In the genomic region with DNA sequence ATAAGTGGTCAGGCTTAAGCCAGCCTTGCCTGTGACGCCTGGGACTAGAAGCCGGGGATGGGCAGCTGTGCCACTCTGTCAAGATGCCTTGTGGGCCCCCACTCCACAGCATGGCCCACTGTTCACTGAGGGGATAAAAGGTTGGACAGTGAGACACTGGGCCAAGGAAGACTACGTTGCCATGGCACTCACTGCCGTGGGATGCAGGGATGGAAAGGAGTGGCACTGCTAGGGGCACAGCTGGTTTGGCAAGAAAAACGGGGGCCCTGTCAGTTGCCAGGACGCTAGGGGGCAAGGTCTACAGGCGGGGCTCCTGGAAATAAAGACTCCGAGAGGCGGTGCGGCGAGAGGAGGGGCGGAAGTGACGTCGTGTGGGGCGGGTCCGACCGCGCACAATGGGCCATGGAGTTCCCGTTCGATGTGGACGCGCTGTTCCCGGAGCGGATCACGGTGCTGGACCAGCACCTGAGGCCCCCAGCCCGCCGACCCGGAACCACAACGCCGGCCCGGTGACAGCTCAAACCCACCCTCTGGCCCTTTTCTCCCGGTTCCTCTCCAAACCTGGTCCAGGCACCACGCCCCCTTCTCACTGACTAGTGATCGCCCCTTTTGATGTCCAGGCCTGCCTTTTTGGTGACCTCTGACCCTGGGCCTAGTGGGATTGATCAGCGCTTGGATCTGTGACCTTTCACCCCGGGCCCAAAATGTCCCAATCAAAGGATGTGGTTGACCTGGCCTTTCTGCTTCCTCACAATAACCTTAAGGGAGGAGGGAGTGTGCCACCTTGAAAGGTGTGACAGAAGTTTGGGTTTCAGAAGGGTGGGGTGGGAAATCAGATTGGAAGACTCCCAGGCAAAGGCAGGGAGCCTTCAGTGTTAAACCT, we compare ENCODE assay signal across 8 cellular contexts. TPM values are rescaled to one million over a fixed set of nuclear protein-coding genes. Genes with fewer than 3 reads are reported as not detected.
DNase-seq lines count a peak whose midpoint lies in the region; ATAC-seq and TF ChIP-seq lines count a peak whose summit lies in the region.

A gene (plus strand): TSS at position 391 of the 883 bp plus-strand sequence.

- peaks cover 39% of the 10 kb centered on the region for H3F3A ChIP-seq in PC-9 (ENCODE audit: insufficient read depth, low read depth)

- H3K4me1 Mint-ChIP-seq in CD4-positive, CD25-positive, alpha-beta regulatory T cell: peaks cover 6 to 29% (median 15%) of the 10 kb centered on the region in 4 donors

- no peaks in the 10 kb centered on the region for H3K9me2 ChIP-seq in PC-9 (ENCODE audit: insufficient read depth)

- TF ChIP-seq EP300 in esophagus muscularis mucosa (IDR thresholded peaks at IDR 0.05): peak; percentile 70

- intact Hi-C loops in PC-9 (cut with micrococcal nuclease; ENCODE audit: unreplicated experiment): loop anchor here (1.0 kb wide), 1 partner anchor 96 kb away; no protein-coding TSS in a partner anchor
- intact Hi-C loops in esophagus muscularis mucosa (cut with DNase I): loop anchor here (2.0 kb wide), 1 partner anchor 46 kb away; a partner anchor contains a TSS

- H3K4me1 ChIP-seq in CD4-positive, CD25-positive, alpha-beta regulatory T cell (ENCODE audit: control insufficient read depth, insufficient read depth, low read length, poor library complexity, severe bottlenecking): peaks cover 17% of the 10 kb centered on the region
- H3K4me1 ChIP-seq in HUES6 (ENCODE audit: control insufficient read depth, insufficient read depth, low read length): peaks cover 7% of the 10 kb centered on the region; the same call in 1 of the 2 replicates
- no peaks in the 10 kb centered on the region; the same call in 1 of the 2 replicates for H3K4me1 ChIP-seq in PC-9 (replicated peaks; ENCODE audit: insufficient read depth)
- H3K4me1 ChIP-seq in esophagus muscularis mucosa: peaks cover 11 to 19% (median 16%) of the 10 kb centered on the region in 4 donors

- TSS peak; percentile 47 for BruUV-seq in PC-9 (replicated peaks; lab: Mats Ljungman, UMichigan)

- H3K4me2 ChIP-seq in PC-9: peak within 1 kb of the TSS; percentile 79

- peaks cover 5% of the 10 kb centered on the region for H4K20me1 ChIP-seq in PC-9 (ENCODE audit: insufficient read depth)

- H3K4me3 ChIP-seq in CD4-positive, CD25-positive, alpha-beta regulatory T cell (ENCODE audit: low read depth, low read length): peak within 1 kb of the TSS; percentile 65
- H3K4me3 ChIP-seq in HUES6 (ENCODE audit: low read depth, low read length) (peak within 1 kb of the TSS; percentile 91), PC-9 (peak within 1 kb of the TSS; percentile 86), esophagus muscularis mucosa (peak within 1 kb of the TSS; percentile 52 to 66 (median 58))

- TF ChIP-seq POLR2A in esophagus muscularis mucosa (IDR thresholded peaks at IDR 0.05; ENCODE audit: low read depth): no peak

- H2AFZ ChIP-seq in PC-9: peak within 1 kb of the TSS; percentile 86

- H3K36me3 Mint-ChIP-seq in CD4-positive, CD25-positive, alpha-beta regulatory T cell: peaks cover 16% of the 10 kb centered on the region

- ATAC-seq in CD4-positive, CD25-positive, alpha-beta regulatory T cell (ENCODE audit: low read depth in 2 of 2): peak; percentile 97

- peak within 1 kb of the TSS; percentile 91 to 92 (median 91) for H3K4me3 Mint-ChIP-seq in CD4-positive, CD25-positive, alpha-beta regulatory T cell

- peak within 1 kb of the TSS; percentile 92 to 98 (median 97) for H3K27ac Mint-ChIP-seq in CD4-positive, CD25-positive, alpha-beta regulatory T cell

- peak within 1 kb of the TSS; percentile 90 for H3K27ac ChIP-seq in CD4-positive, CD25-positive, alpha-beta regulatory T cell (ENCODE audit: insufficient read depth, low read length, poor library complexity, severe bottlenecking)
- H3K27ac ChIP-seq in HUES6 (ENCODE audit: low read depth, low read length) (0 out of 2 replicates have a peak within 1 kb of the TSS, but pooled peaks have one; percentile 2), PC-9 (peak within 1 kb of the TSS; percentile 66), esophagus muscularis mucosa (replicated peaks in 1 of 4) (peak within 1 kb of the TSS; percentile 91)

- peak; percentile 87 to 89 (median 88) for DNase-seq in CD4-positive, CD25-positive, alpha-beta regulatory T cell
- DNase-seq in GM20000 (ENCODE audit: low spot score) (peak; percentile 86), PC-9 (peak; percentile 75 to 90), esophagus muscularis mucosa (ENCODE audit: extremely low spot score) (peak; percentile 98), myocyte (ENCODE audit: low read depth) (peak; percentile 90)
- DNase-seq in activated T-cell treated with anti-CD3 and anti-CD28 coated beads, Interleukin-2, amount 50 U/mL, for 48 hours: peak; percentile 90 to 93
- peak; percentile 81 to 85 for DNase-seq in stimulated activated CD8-positive, alpha-beta memory T cell treated with anti-CD3 and anti-CD28 coated beads, Interleukin-7, amount 100 ng/mL, for 4 hours (ENCODE audit: low read depth in 2 of 2)

- 11% methylated on average over 8 of the region's 36 CpGs for WGBS in esophagus muscularis mucosa

- POLR2A ChIA-PET in PC-9 (lab: Charles Lee; ENCODE audit: unreplicated experiment): no interaction called here

- no peaks in the 10 kb centered on the region for H3K27me3 Mint-ChIP-seq in CD4-positive, CD25-positive, alpha-beta regulatory T cell

- peaks cover 37% of the 10 kb centered on the region for H3K36me3 ChIP-seq in CD4-positive, CD25-positive, alpha-beta regulatory T cell (ENCODE audit: control insufficient read depth, insufficient read depth, low read length)
- H3K36me3 ChIP-seq in HUES6 (ENCODE audit: control insufficient read depth, insufficient read depth, low read length) (peaks cover 79% of the 10 kb centered on the region), PC-9 (ENCODE audit: low read depth) (peaks cover 18% of the 10 kb centered on the region), esophagus muscularis mucosa (peaks cover 40 to 82% (median 69%) of the 10 kb centered on the region in 4 donors)

- CTCF ChIA-PET in PC-9 (lab: Charles Lee): interaction anchor here (0.6 kb wide), 1 partner anchor 153 kb away, joined by 3 read pairs; no protein-coding TSS in a partner anchor

- H3K27me3 ChIP-seq in CD4-positive, CD25-positive, alpha-beta regulatory T cell (ENCODE audit: control insufficient read depth, insufficient read depth, low read length): no peaks in the 10 kb centered on the region
- H3K27me3 ChIP-seq in HUES6 (ENCODE audit: control insufficient read depth, insufficient read depth, low read length) (no peaks in the 10 kb centered on the region), PC-9 (ENCODE audit: insufficient read depth, low read depth) (no peaks in the 10 kb centered on the region), esophagus muscularis mucosa (no peaks in the 10 kb centered on the region)

- peak within 1 kb of the TSS; percentile 84 for H3K9ac ChIP-seq in HUES6 (ENCODE audit: low read length)

- peak; percentile 37 for TF ChIP-seq CTCF in GM20000 (IDR thresholded peaks at IDR 0.05; ENCODE audit: extremely low read depth, missing control alignments)
- TF ChIP-seq CTCF in PC-9 (conservative IDR thresholded peaks at IDR 0.05): no peak; the same call in 1 of the 2 replicates
- peak; percentile 38 to 66 (median 47) for TF ChIP-seq CTCF in esophagus muscularis mucosa (IDR thresholded peaks at IDR 0.05)

- no peaks in the 10 kb centered on the region for H3K9me3 Mint-ChIP-seq in CD4-positive, CD25-positive, alpha-beta regulatory T cell

- no peaks in the 10 kb centered on the region for H3K9me3 ChIP-seq in CD4-positive, CD25-positive, alpha-beta regulatory T cell (ENCODE audit: control insufficient read depth in 2 of 2, low read length in 2 of 2)
- H3K9me3 ChIP-seq in HUES6 (ENCODE audit: control insufficient read depth, insufficient read depth, low read depth, low read length) (no peaks in the 10 kb centered on the region), PC-9 (ENCODE audit: insufficient read depth, low read depth) (no peaks in the 10 kb centered on the region), esophagus muscularis mucosa (no peaks in the 10 kb centered on the region)

- no peaks in the 10 kb centered on the region for H3K79me2 ChIP-seq in PC-9 (ENCODE audit: low read depth)

RNA-seq across cellular contexts. Expression of the gene that starts here (rescaled TPM):
- 7.2 TPM for total RNA-seq in CD4-positive, CD25-positive, alpha-beta regulatory T cell
- under 1 TPM; 0.27 to 0.89 (median 0.53) TPM for polyA plus RNA-seq in CD4-positive, CD25-positive, alpha-beta regulatory T cell
- total RNA-seq in PC-9 (2021) (15.1 and 29.4 TPM in 2 replicates), esophagus muscularis mucosa (1 to 10 TPM; 2.7 to 8.7 (median 5.1) TPM), myocyte (8.1 and 13.3 TPM in 2 replicates)
- 28.4 TPM for polyA plus RNA-seq in myocyte (2012)

Comparison
In these comparisons a context has a peak if more than half of its experiments do, and no peak if none do; other contexts are left out.
1. Peak in every context shown above with its lines: DNase-seq, ATAC-seq, H3K4me3 ChIP-seq and H3K27ac ChIP-seq.
2. H3K27ac ChIP-seq: peak in every context shown above with its lines; median percentile 91 in esophagus muscularis mucosa; 90 in CD4-positive, CD25-positive, alpha-beta regulatory T cell; 66 in PC-9; 2 in HUES6.